In genomic region chr4:151731670-151732069, GRCh38 we compare ENCODE assay signal across 4 cellular contexts. TPM values are rescaled to one million over a fixed set of nuclear protein-coding genes. Genes with fewer than 3 reads are reported as not detected.
A peak's percentile ranks its signal among the peaks of the same experiment; 100 is the strongest.
DNase-seq lines count a peak whose midpoint lies in the region; ATAC-seq, FAIRE-seq and TF ChIP-seq lines count a peak whose summit lies in the region.
"Not testable (repeated sequence)": the region's sequence is repeated elsewhere in the genome, so short reads cannot be mapped to it uniquely, and the experiment has no call there.

No MANE protein-coding gene starts in this region.

- not testable (repeated sequence) for H3K4me1 ChIP-seq in kidney (ENCODE audit: control insufficient read depth in 1 of 2, insufficient read depth in 1 of 2, low read depth in 1 of 2, low read length in 2 of 2)

- ATAC-seq in stimulated activated naive CD8-positive, alpha-beta T cell treated with anti-CD3 and anti-CD28 coated beads, Interleukin-15, amount 100 ng/mL, for 72 hours: peak; percentile 62

- H3K27ac Mint-ChIP-seq in glutamatergic neuron (ENCODE audit: unreplicated experiment): peak overlapping the region; percentile 10
- H3K27ac Mint-ChIP-seq in stimulated activated naive CD8-positive, alpha-beta T cell treated with anti-CD3 and anti-CD28 coated beads, Interleukin-15, amount 100 ng/mL, for 72 hours: not testable (repeated sequence)

- CTCF ChIA-PET in RWPE1 (lab: Yijun Ruan, JAX): not testable (repeated sequence)

- H3K4me1 Mint-ChIP-seq in glutamatergic neuron (ENCODE audit: low read depth, unreplicated experiment): peaks cover 31% of the 10 kb centered on the region
- H3K4me1 Mint-ChIP-seq in stimulated activated naive CD8-positive, alpha-beta T cell treated with anti-CD3 and anti-CD28 coated beads, Interleukin-15, amount 100 ng/mL, for 72 hours: peaks cover 25% of the 10 kb centered on the region

- H3K4me3 Mint-ChIP-seq in glutamatergic neuron (ENCODE audit: unreplicated experiment); stimulated activated naive CD8-positive, alpha-beta T cell treated with anti-CD3 and anti-CD28 coated beads, Interleukin-15, amount 100 ng/mL, for 72 hours: not testable (repeated sequence)

- POLR2A ChIA-PET in RWPE1 (lab: Yijun Ruan, JAX; ENCODE audit: low non-redundant PET): not testable (repeated sequence)

- H3K4me3 ChIP-seq in kidney (ENCODE audit: low read length in 2 of 2): not testable (repeated sequence)

- H3K9me3 ChIP-seq in kidney (ENCODE audit: control insufficient read depth in 1 of 2, low read length in 2 of 2): not testable (repeated sequence)

- not testable (repeated sequence) for TF ChIP-seq CTCF in RWPE1 (conservative IDR thresholded peaks at IDR 0.05; ENCODE audit: low read depth); glutamatergic neuron (IDR thresholded peaks at IDR 0.05; ENCODE audit: partially characterized antibody, unreplicated experiment); kidney (IDR thresholded peaks at IDR 0.05; ENCODE audit: borderline replicate concordance, extremely low read depth, insufficient read depth)

- H3K36me3 Mint-ChIP-seq in glutamatergic neuron (ENCODE audit: unreplicated experiment): peaks cover 12% of the 10 kb centered on the region

- H3K27ac ChIP-seq in RWPE1: peak overlapping the region; percentile 98
- not testable (repeated sequence) for H3K27ac ChIP-seq in kidney (ENCODE audit: low read depth in 2 of 2, low read length in 2 of 2)

- not testable (repeated sequence) for FAIRE-seq in kidney (lab: Jason Lieb, UNC)

- H3K9me3 Mint-ChIP-seq in glutamatergic neuron (ENCODE audit: unreplicated experiment): peaks cover 14% of the 10 kb centered on the region
- not testable (repeated sequence) for H3K9me3 Mint-ChIP-seq in stimulated activated naive CD8-positive, alpha-beta T cell treated with anti-CD3 and anti-CD28 coated beads, Interleukin-15, amount 100 ng/mL, for 72 hours

- H3K36me3 ChIP-seq in kidney (ENCODE audit: control insufficient read depth in 1 of 2, insufficient read depth in 2 of 2, low read length in 2 of 2): not testable (repeated sequence)

- H3K27me3 Mint-ChIP-seq in glutamatergic neuron (ENCODE audit: unreplicated experiment); stimulated activated naive CD8-positive, alpha-beta T cell treated with anti-CD3 and anti-CD28 coated beads, Interleukin-15, amount 100 ng/mL, for 72 hours: not testable (repeated sequence)

- intact Hi-C loops in kidney (cut with DNase I): not testable (repeated sequence)

- DNase-seq in RWPE1 (ENCODE audit: low spot score); glutamatergic neuron; stimulated activated naive CD8-positive, alpha-beta T cell treated with anti-CD3 and anti-CD28 coated beads, Interleukin-15, amount 100 ng/mL, for 72 hours: not testable (repeated sequence)
- DNase-seq in kidney: peak; percentile 66

- H3K9ac ChIP-seq in kidney (ENCODE audit: low read length in 2 of 2): not testable (repeated sequence)

RNA-seq across cellular contexts. Expression of gene GATB, which starts 29.1 kb away (rescaled TPM):
- 24.5 TPM for total RNA-seq in glutamatergic neuron (ENCODE audit: unreplicated experiment)
- total RNA-seq in kidney: 17.0 TPM
- 50.9 TPM for polyA plus RNA-seq in kidney (ENCODE audit: insufficient read depth, low read depth, low replicate concordance)
